ENCODE assay signal across 27 cellular contexts in the genomic region with DNA sequence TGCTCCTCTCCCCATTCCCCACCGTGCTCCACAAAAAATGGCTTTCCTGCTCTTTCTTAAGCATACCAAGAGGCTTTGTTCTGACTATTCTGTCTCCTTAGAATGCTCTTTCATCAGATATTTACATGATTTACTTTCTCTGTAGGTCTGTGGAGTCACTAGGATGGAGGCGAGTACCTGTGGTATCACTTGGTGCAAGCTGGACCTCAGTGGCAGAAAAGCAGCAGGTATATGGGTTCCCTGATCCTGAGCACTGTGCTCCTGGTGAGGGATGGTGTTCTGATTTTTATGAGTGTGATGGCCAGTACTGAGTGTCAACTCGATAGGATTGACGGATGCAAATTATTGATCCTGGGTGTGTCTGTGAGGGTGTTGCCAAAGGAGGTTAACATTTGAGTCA. TPM values are rescaled to one million over a fixed set of nuclear protein-coding genes. Genes with fewer than 3 reads are reported as not detected.
"Had no signal": no experiment of that assay in that cellular context is flagged by ENCODE, and none has a peak within 500 bp of the region (broad histone marks: within the 10 kb centered on the region; RNA-seq: fewer than 3 reads in every experiment).

No MANE protein-coding gene starts in this region.

- H3K4me1 ChIP-seq: foreskin keratinocyte, lower lobe of right lung, right atrium auricular region, sigmoid colon, upper lobe of left lung, vagina had no signal

- H3K27me3 ChIP-seq: foreskin keratinocyte, ovary, right atrium auricular region, sigmoid colon, tibial artery, upper lobe of left lung, vagina had no signal

- H3K4me3 Mint-ChIP-seq: endodermal cell, memory B cell, mesothelial cell of epicardium, natural killer cell, neural crest cell had no signal

- H3K27me3 Mint-ChIP-seq: memory B cell had no signal

- ATAC-seq: foreskin keratinocyte, left cardiac atrium, lower lobe of right lung, natural killer cell had no signal

- DNase-seq: effector CD4-positive, alpha-beta T cell; endodermal cell; erythroblast; foreskin keratinocyte; kidney; left cardiac atrium; left ventricle myocardium inferior; lower lobe of right lung; natural killer cell; nucleus accumbens; ovary; sigmoid colon; stimulated activated CD4-positive, alpha-beta T cell treated with anti-CD3 and anti-CD28 coated beads, Interleukin-2, amount 100 ng/mL, for 24 hours; stimulated activated CD4-positive, alpha-beta T cell treated with anti-CD3 and anti-CD28 coated beads, Interleukin-4, amount 100 ng/mL, for 4 hours; stimulated activated naive CD4-positive, alpha-beta T cell treated with Interleukin-2 at 50 U/mL for 16 hours; tibial artery; upper lobe of left lung had no signal

- H3K27ac ChIP-seq: foreskin keratinocyte, left ventricle myocardium inferior, lower lobe of right lung, ovary, right atrium auricular region, sigmoid colon, skin epidermis, tibial artery, upper lobe of left lung, vagina had no signal

- H3K9me3 Mint-ChIP-seq: endodermal cell, mesothelial cell of epicardium, natural killer cell had no signal

- FAIRE-seq: endothelial cell of umbilical vein had no signal

- H3K36me3 Mint-ChIP-seq: memory B cell, mesothelial cell of epicardium, natural killer cell had no signal

- H3K36me3 ChIP-seq: left ventricle myocardium inferior, lower lobe of right lung, ovary, right atrium auricular region, sigmoid colon, tibial artery, upper lobe of left lung, vagina had no signal

- H3K4me3 ChIP-seq: left ventricle myocardium inferior, lower lobe of right lung, ovary, right atrium auricular region, sigmoid colon, skin epidermis, tibial artery, upper lobe of left lung, vagina had no signal

- H3K4me1 Mint-ChIP-seq: endodermal cell, natural killer cell, neural crest cell had no signal

- H3K27ac Mint-ChIP-seq: endodermal cell, memory B cell, mesothelial cell of epicardium, natural killer cell had no signal

RNA-seq across cellular contexts. Expression of a gene that starts 10.0 kb away (rescaled TPM):
- total RNA-seq: dermis microvascular lymphatic vessel endothelial cell, endodermal cell, endothelial cell of umbilical vein, foreskin keratinocyte, left cardiac atrium, left ventricle myocardium inferior, mesothelial cell of epicardium, mucosa of gallbladder, natural killer cell, neural crest cell, posterior vena cava, right atrium auricular region, sigmoid colon, vagina had no signal
- polyA plus RNA-seq: endothelial cell of umbilical vein, foreskin keratinocyte, sigmoid colon had no signal
